15 cellular contexts compared by ENCODE assay signal in genomic region chr6:558089-558488, GRCh38.
DNase-seq lines count a peak whose midpoint lies in the region; ATAC-seq and TF ChIP-seq lines count a peak whose summit lies in the region.
"Had no signal": no experiment of that assay in that cellular context is flagged by ENCODE, and none has a peak within 500 bp of the region (broad histone marks: within the 10 kb centered on the region; RNA-seq: fewer than 3 reads in every experiment).

No MANE protein-coding gene starts in this region.

- no peak overlapping the region for H3K4me3 Mint-ChIP-seq in activated T-cell treated with anti-CD3 and anti-CD28 coated beads, Interleukin-2, amount 50 U/mL, for 24 hours
- no peak overlapping the region for H3K4me3 Mint-ChIP-seq in activated naive CD8-positive, alpha-beta T cell treated with anti-CD3 and anti-CD28 coated beads, Interleukin-2, amount 10 ng/mL, durations not matched to agents 7 days and 5 days
- no peak overlapping the region for H3K4me3 Mint-ChIP-seq in progenitor cell of endocrine pancreas (ENCODE audit: low read depth)
- H3K4me3 Mint-ChIP-seq: naive B cell had no signal

- H3K79me2 ChIP-seq in KMS-11 (ENCODE audit: insufficient read depth, low read depth), result no peaks in the 10 kb centered on the region

- no peak overlapping the region for H3K4me3 ChIP-seq in KMS-11 (IDR thresholded peaks at IDR 0.05; ENCODE audit: insufficient read depth, low read depth, low read length)
- H3K4me3 ChIP-seq: HAP-1, testis had no signal

- no peaks in the 10 kb centered on the region for H3K4me1 ChIP-seq in KMS-11 (ENCODE audit: low read depth, poor library complexity, severe bottlenecking)
- H3K4me1 ChIP-seq: HAP-1, testis had no signal

- H3K36me3 ChIP-seq in KMS-11 (ENCODE audit: insufficient read depth), result peaks cover 3% of the 10 kb centered on the region

- no peak overlapping the region for H3K9ac ChIP-seq in KMS-11

- no peaks in the 10 kb centered on the region for H3K27me3 Mint-ChIP-seq in activated T-cell treated with anti-CD3 and anti-CD28 coated beads, Interleukin-2, amount 50 U/mL, for 24 hours
- no peaks in the 10 kb centered on the region for H3K27me3 Mint-ChIP-seq in activated naive CD8-positive, alpha-beta T cell treated with anti-CD3 and anti-CD28 coated beads, Interleukin-2, amount 10 ng/mL, durations not matched to agents 7 days and 5 days
- H3K27me3 Mint-ChIP-seq in progenitor cell of endocrine pancreas, result no peaks in the 10 kb centered on the region
- H3K27me3 Mint-ChIP-seq: CD4-positive, alpha-beta memory T cell; naive B cell had no signal

- POLR2A ChIA-PET in activated naive CD8-positive, alpha-beta T cell treated with anti-CD3 and anti-CD28 coated beads, Interleukin-2, amount 10 ng/mL, durations not matched to agents 7 days and 5 days (lab: Charles Lee), result interaction anchor here (0.7 kb wide), 1 partner anchor 166 kb away, joined by 4 read pairs; the partner anchor contains the start of gene IRF4

- no peak for ATAC-seq in activated naive CD8-positive, alpha-beta T cell treated with anti-CD3 and anti-CD28 coated beads, Interleukin-2, amount 10 ng/mL, durations not matched to agents 7 days and 5 days (ENCODE audit: low read depth)
- ATAC-seq in HG03521 (IDR thresholded peaks at IDR 0.05; ENCODE audit: unreplicated experiment) (no peak), GM21528 (IDR thresholded peaks at IDR 0.05; ENCODE audit: low FRiP score, unreplicated experiment) (no peak)
- ATAC-seq: Right ventricle myocardium inferior had no signal

- H3K27ac Mint-ChIP-seq in activated T-cell treated with anti-CD3 and anti-CD28 coated beads, Interleukin-2, amount 50 U/mL, for 24 hours, result peak overlapping the region; percentile 80
- peak overlapping the region; percentile 34 for H3K27ac Mint-ChIP-seq in activated naive CD8-positive, alpha-beta T cell treated with anti-CD3 and anti-CD28 coated beads, Interleukin-2, amount 10 ng/mL, durations not matched to agents 7 days and 5 days
- H3K27ac Mint-ChIP-seq in progenitor cell of endocrine pancreas, result no peak overlapping the region

- H4K20me1 ChIP-seq in KMS-11 (ENCODE audit: insufficient read depth), result no peaks in the 10 kb centered on the region

- DNase-seq in activated T-cell treated with anti-CD3 and anti-CD28 coated beads, Interleukin-2, amount 50 U/mL, for 24 hours, result no peak
- no peak for DNase-seq in activated T-cell treated with anti-CD3 and anti-CD28 coated beads, Interleukin-2, amount 50 U/mL, for 48 hours
- DNase-seq in activated naive CD8-positive, alpha-beta T cell treated with anti-CD3 and anti-CD28 coated beads, Interleukin-2, amount 10 ng/mL, durations not matched to agents 7 days and 5 days, result no peak
- no peak for DNase-seq in progenitor cell of endocrine pancreas (ENCODE audit: low spot score, unreplicated experiment)
- no peak for DNase-seq in germinal center (ENCODE audit: low spot score)
- DNase-seq: CD4-positive, alpha-beta memory T cell; naive B cell; NCI-H2029; stimulated activated CD4-positive, alpha-beta T cell treated with anti-CD3 and anti-CD28 coated beads, Interleukin-2, amount 100 ng/mL, for 24 hours; testis had no signal

- H3K27me3 ChIP-seq in KMS-11 (ENCODE audit: insufficient read depth, low read depth), result no peaks in the 10 kb centered on the region
- H3K27me3 ChIP-seq: testis had no signal

- 0 out of 2 replicates have a peak, but pooled peaks have one; percentile 27 for TF ChIP-seq CTCF in KMS-11 (conservative IDR thresholded peaks at IDR 0.05; ENCODE audit: low read depth, low read length)
- peak; percentile 20 for TF ChIP-seq CTCF in progenitor cell of endocrine pancreas (IDR thresholded peaks at IDR 0.05; ENCODE audit: unreplicated experiment)

- H3K9me3 Mint-ChIP-seq in activated T-cell treated with anti-CD3 and anti-CD28 coated beads, Interleukin-2, amount 50 U/mL, for 24 hours, result no peaks in the 10 kb centered on the region
- H3K9me3 Mint-ChIP-seq in activated naive CD8-positive, alpha-beta T cell treated with anti-CD3 and anti-CD28 coated beads, Interleukin-2, amount 10 ng/mL, durations not matched to agents 7 days and 5 days, result peaks cover 1% of the 10 kb centered on the region
- H3K9me3 Mint-ChIP-seq in progenitor cell of endocrine pancreas (ENCODE audit: low read depth), result no peaks in the 10 kb centered on the region
- H3K9me3 Mint-ChIP-seq: CD4-positive, alpha-beta memory T cell; naive B cell had no signal

- no peak overlapping the region for H3K27ac ChIP-seq in KMS-11
- H3K27ac ChIP-seq: testis had no signal

- H3K4me2 ChIP-seq in KMS-11, result no peak overlapping the region

- peaks cover 81% of the 10 kb centered on the region for H3K36me3 Mint-ChIP-seq in activated T-cell treated with anti-CD3 and anti-CD28 coated beads, Interleukin-2, amount 50 U/mL, for 24 hours (ENCODE audit: low read depth)
- peaks cover 35% of the 10 kb centered on the region for H3K36me3 Mint-ChIP-seq in activated naive CD8-positive, alpha-beta T cell treated with anti-CD3 and anti-CD28 coated beads, Interleukin-2, amount 10 ng/mL, durations not matched to agents 7 days and 5 days
- peaks cover 22% of the 10 kb centered on the region for H3K36me3 Mint-ChIP-seq in progenitor cell of endocrine pancreas (ENCODE audit: insufficient read depth)

- H2AFZ ChIP-seq in KMS-11 (ENCODE audit: low read depth), result no peak overlapping the region

- H3K4me1 Mint-ChIP-seq in activated T-cell treated with anti-CD3 and anti-CD28 coated beads, Interleukin-2, amount 50 U/mL, for 24 hours (ENCODE audit: low read depth), result peaks cover 64% of the 10 kb centered on the region
- H3K4me1 Mint-ChIP-seq in activated naive CD8-positive, alpha-beta T cell treated with anti-CD3 and anti-CD28 coated beads, Interleukin-2, amount 10 ng/mL, durations not matched to agents 7 days and 5 days, result peaks cover 18% of the 10 kb centered on the region
- no peaks in the 10 kb centered on the region for H3K4me1 Mint-ChIP-seq in progenitor cell of endocrine pancreas (ENCODE audit: low read depth)
